9 cellular contexts compared by ENCODE assay signal in genomic region chr11:113839842-113840241, GRCh38. TPM values are rescaled to one million over a fixed set of nuclear protein-coding genes. Genes with fewer than 3 reads are reported as not detected.
DNase-seq lines count a peak whose midpoint lies in the region; ATAC-seq and TF ChIP-seq lines count a peak whose summit lies in the region.
"Had no signal": no experiment of that assay in that cellular context is flagged by ENCODE, and none has a peak within 500 bp of the region (broad histone marks: within the 10 kb centered on the region; RNA-seq: fewer than 3 reads in every experiment).

No MANE protein-coding gene starts in this region.

- H3K4me1 ChIP-seq in mucosa of descending colon (ENCODE audit: low read depth): no peaks in the 10 kb centered on the region
- peaks cover 0 to 5% of the 10 kb centered on the region in 2 donors for H3K4me1 ChIP-seq in right atrium auricular region

- H3K4me3 ChIP-seq in mucosa of descending colon: no peak overlapping the region
- no peak overlapping the region for H3K4me3 ChIP-seq in right atrium auricular region

- H3K36me3 ChIP-seq in mucosa of descending colon (ENCODE audit: low read depth) (no peaks in the 10 kb centered on the region), right atrium auricular region (peaks cover 71% of the 10 kb centered on the region)

- no peak overlapping the region for H3K27ac ChIP-seq in right atrium auricular region

- intact Hi-C loops in mucosa of descending colon (cut with DNase I, micrococcal nuclease): no loop called here

- ATAC-seq in GM18873 (IDR thresholded peaks at IDR 0.05; ENCODE audit: low FRiP score, unreplicated experiment) (peak; percentile 92), GM21529 (IDR thresholded peaks at IDR 0.05; ENCODE audit: unreplicated experiment) (peak; percentile 88), HG03139 (IDR thresholded peaks at IDR 0.05; ENCODE audit: unreplicated experiment) (peak; percentile 79), mucosa of descending colon (peak; percentile 54)

- DNase-seq in mucosa of descending colon: no peak
- DNase-seq in iPS-NIHi11 (ENCODE audit: low spot score): no peak
- no peak for DNase-seq in right atrium auricular region (ENCODE audit: low spot score)
- no peak for DNase-seq in NCI-H226
- DNase-seq: EL, NCI-H446 had no signal

- no peaks in the 10 kb centered on the region for H3K9me3 ChIP-seq in mucosa of descending colon
- H3K9me3 ChIP-seq in right atrium auricular region: no peaks in the 10 kb centered on the region

- no peak for TF ChIP-seq CTCF in mucosa of descending colon (IDR thresholded peaks at IDR 0.05)
- no peak for TF ChIP-seq CTCF in right atrium auricular region (IDR thresholded peaks at IDR 0.05)

- no peaks in the 10 kb centered on the region for H3K27me3 ChIP-seq in right atrium auricular region

RNA-seq across cellular contexts. Expression of gene USP28, which starts 35.5 kb away (rescaled TPM):
- 10 to 100 TPM; 17.1 to 33.7 (median 20.2) TPM for total RNA-seq in mucosa of descending colon
- total RNA-seq in right atrium auricular region: 100 to 1,000 TPM; 116 to 135 TPM
